In the genomic region with DNA sequence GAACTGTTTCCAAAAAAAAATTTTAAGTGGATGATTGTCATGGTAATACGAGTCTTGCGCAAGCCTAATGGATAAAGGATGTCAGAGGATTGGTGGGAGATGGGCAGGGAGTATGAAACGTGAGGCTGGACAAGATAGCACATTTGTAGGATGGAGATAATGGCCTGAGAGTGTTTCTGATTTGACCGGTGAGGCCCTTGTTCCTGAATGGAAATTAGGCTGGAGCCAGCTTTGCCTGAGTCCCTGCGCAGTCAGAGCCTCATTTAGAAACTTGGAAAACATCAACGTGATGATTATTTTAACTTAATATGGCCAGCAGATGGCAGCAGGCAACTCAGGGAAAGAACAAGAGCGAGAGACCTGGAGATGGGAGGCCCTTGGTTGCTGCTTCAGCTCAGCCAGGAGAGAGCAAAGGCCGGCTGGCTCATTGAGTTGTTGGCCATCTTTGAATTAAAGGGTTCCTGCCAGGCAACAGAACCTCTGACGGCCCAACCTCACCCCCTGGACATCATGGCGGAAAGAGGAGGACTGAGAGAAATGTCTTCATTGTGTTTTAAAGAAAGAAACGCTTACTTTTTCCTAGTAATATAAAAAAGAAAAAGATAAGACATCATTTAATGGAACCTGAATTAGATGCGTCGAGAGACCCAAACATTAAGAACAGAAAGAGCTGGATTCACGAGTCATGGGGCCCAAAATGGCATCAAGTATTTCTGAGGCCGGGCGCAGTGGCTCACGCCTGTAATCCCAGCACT, we compare ENCODE assay signal across 8 cellular contexts.
DNase-seq lines count a peak whose midpoint lies in the region; ATAC-seq and TF ChIP-seq lines count a peak whose summit lies in the region.

No MANE protein-coding gene starts in this region.

- H3K9me3 Mint-ChIP-seq in T-helper 2 cell treated with Interferon-gamma antibody and Interleukin-4, amounts not matched to agents 5 μg/mL and 100 μg/mL, for 36 hours: no peaks in the 10 kb centered on the region

- H3K4me3 ChIP-seq in skeletal muscle satellite cell (ENCODE audit: low read length): no peak overlapping the region

- peak overlapping the region; percentile 30 for H3K4me2 ChIP-seq in skeletal muscle satellite cell (ENCODE audit: low read length)

- H3K36me3 Mint-ChIP-seq in T-helper 2 cell treated with Interferon-gamma antibody and Interleukin-4, amounts not matched to agents 5 μg/mL and 100 μg/mL, for 36 hours (ENCODE audit: low read depth): no peaks in the 10 kb centered on the region

- no peak overlapping the region for H3K27ac Mint-ChIP-seq in T-helper 2 cell treated with Interferon-gamma antibody and Interleukin-4, amounts not matched to agents 5 μg/mL and 100 μg/mL, for 36 hours

- ATAC-seq in HG02678 (IDR thresholded peaks at IDR 0.05; ENCODE audit: unreplicated experiment) (peak; percentile 83), HG03571 (IDR thresholded peaks at IDR 0.05; ENCODE audit: unreplicated experiment) (no peak)

- H3K4me1 Mint-ChIP-seq in T-helper 2 cell treated with Interferon-gamma antibody and Interleukin-4, amounts not matched to agents 5 μg/mL and 100 μg/mL, for 36 hours (ENCODE audit: low read depth): peaks cover 2% of the 10 kb centered on the region

- no peak overlapping the region for H3K4me3 Mint-ChIP-seq in T-helper 2 cell treated with Interferon-gamma antibody and Interleukin-4, amounts not matched to agents 5 μg/mL and 100 μg/mL, for 36 hours

- no peaks in the 10 kb centered on the region for H3K27me3 ChIP-seq in skeletal muscle satellite cell (ENCODE audit: control insufficient read depth, insufficient read depth, low read length)

- no peaks in the 10 kb centered on the region for H3K4me1 ChIP-seq in skeletal muscle satellite cell (ENCODE audit: control insufficient read depth, insufficient read depth, low read length)

- H3K9me3 ChIP-seq in skeletal muscle satellite cell (replicated peaks; ENCODE audit: low read length): no peaks in the 10 kb centered on the region

- no peaks in the 10 kb centered on the region for H3K36me3 ChIP-seq in skeletal muscle satellite cell (ENCODE audit: insufficient read depth, low read length)

- peaks cover 8% of the 10 kb centered on the region for H3K27me3 Mint-ChIP-seq in T-helper 2 cell treated with Interferon-gamma antibody and Interleukin-4, amounts not matched to agents 5 μg/mL and 100 μg/mL, for 36 hours (ENCODE audit: low read depth)

- peak; percentile 64 for TF ChIP-seq CTCF in GM12873 (IDR thresholded peaks at IDR 0.05; ENCODE audit: insufficient read depth, low read depth, low read length, missing control alignments)

- DNase-seq in NCI-H187 treated with DMSO at 0.1 percent for 48 hours (lab: John Stamatoyannopoulos, UW): peak; percentile 48
- peak; percentile 22 for DNase-seq in T-helper 2 cell treated with Interferon-gamma antibody and Interleukin-4, amounts not matched to agents 5 μg/mL and 100 μg/mL, for 36 hours (ENCODE audit: low spot score)
- DNase-seq in astrocyte of the hippocampus (ENCODE audit: low read depth, low spot score): peak; percentile 91
- peak in 41 of 51 donors; percentile 0 to 72 (median 21) for DNase-seq in hypothalamus (lab: John Stamatoyannopoulos, UW)

- H3K9ac ChIP-seq in skeletal muscle satellite cell (ENCODE audit: low read depth, low read length): no peak overlapping the region

Comparison
In these comparisons a context has a peak if more than half of its experiments do, and no peak if none do; other contexts are left out.
1. DNase-seq: peak in every context shown above with its lines; median percentile 91 in astrocyte of the hippocampus; 48 in NCI-H187 treated with DMSO at 0.1 percent for 48 hours; 22 in T-helper 2 cell treated with Interferon-gamma antibody and Interleukin-4, amounts not matched to agents 5 μg/mL and 100 μg/mL, for 36 hours; 21 in hypothalamus.